ENCODE assay signal across 8 cellular contexts in the genomic region with DNA sequence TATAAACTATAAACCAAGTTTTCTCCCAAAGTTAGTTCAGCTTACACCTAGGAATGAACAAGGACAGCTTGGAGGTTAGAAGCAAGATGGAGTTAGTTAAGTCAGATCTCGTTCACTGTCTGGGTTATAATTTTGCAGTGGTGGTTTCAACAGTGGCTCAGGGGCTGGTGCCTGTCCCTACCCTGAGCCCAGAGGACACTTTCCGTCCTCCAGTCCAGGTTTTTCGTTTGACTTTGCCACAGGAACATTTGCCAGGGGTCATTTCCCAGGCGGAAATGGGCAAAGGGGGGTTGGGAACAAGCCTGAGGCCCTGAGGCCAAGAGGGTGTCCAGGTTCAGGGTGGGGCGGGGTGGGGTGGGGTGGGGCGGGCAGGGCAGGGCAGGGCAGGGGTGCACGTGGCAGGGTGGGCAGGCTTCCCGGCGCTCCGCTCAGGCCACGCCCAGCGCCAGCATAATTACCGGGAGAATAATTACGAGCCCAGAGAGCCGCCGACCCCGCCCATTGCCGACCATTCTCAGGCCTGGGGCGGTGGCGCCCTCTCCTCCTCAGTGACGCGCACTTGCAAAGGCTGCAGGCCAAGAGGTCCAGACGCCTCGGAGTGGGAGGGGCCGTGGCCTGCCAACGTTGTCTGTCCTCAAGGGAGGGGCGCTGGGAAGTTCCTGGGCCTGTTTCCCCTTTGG.
DNase-seq lines count a peak whose midpoint lies in the region; ATAC-seq and TF ChIP-seq lines count a peak whose summit lies in the region.

No MANE protein-coding gene starts in this region.

- H2AFZ ChIP-seq in hepatocyte, result no peak overlapping the region

- DNase-seq in NCI-H1417 (lab: John Stamatoyannopoulos, UW) (peak; percentile 69 to 96 (median 92)), adrenal gland (peak; percentile 67 to 96 (median 84)), hepatocyte (ENCODE audit: low spot score) (peak; percentile 91), sigmoid colon (peak; percentile 94), activated gamma-delta T cell treated with Interleukin-2 at 50 U/mL for 16 hours (no peak)

- WGBS in adrenal gland, 4 donors, result 22 to 43% (median 31%) methylated on average over 3 to 27 of the region's 27 CpGs
- 11% methylated on average over 11 of the region's 27 CpGs for WGBS in hepatocyte (ENCODE audit: low lambda C conversion rate, missing lambda C conversion rate)
- WGBS in sigmoid colon, 2 donors, result 7 to 30% methylated on average over 27 of the region's 27 CpGs

- peaks cover 4% of the 10 kb centered on the region for H3F3A ChIP-seq in DOHH2 (ENCODE audit: control insufficient read depth, insufficient read depth)

- peak overlapping the region; percentile 47 for H3K4me3 ChIP-seq in DOHH2 (ENCODE audit: low read length)
- H3K4me3 ChIP-seq in adrenal gland, result no peak overlapping the region
- no peak overlapping the region for H3K4me3 ChIP-seq in hepatocyte
- peak overlapping the region in 3 of 4 donors; percentile 13 to 33 (median 23) for H3K4me3 ChIP-seq in sigmoid colon

- H4K20me1 ChIP-seq in DOHH2 (ENCODE audit: control insufficient read depth, insufficient read depth, low read depth, low read length), result no peaks in the 10 kb centered on the region
- H4K20me1 ChIP-seq in hepatocyte (ENCODE audit: insufficient read depth, poor library complexity, severe bottlenecking), result no peaks in the 10 kb centered on the region

- H3K27ac ChIP-seq in DOHH2 (ENCODE audit: low read depth, low read length), result no peak overlapping the region
- H3K27ac ChIP-seq in adrenal gland, result peak overlapping the region in 4 of 5 donors; percentile 32 to 86 (median 70)
- H3K27ac ChIP-seq in hepatocyte, result peak overlapping the region; percentile 69
- peak overlapping the region; percentile 51 to 81 (median 64) for H3K27ac ChIP-seq in sigmoid colon

- H3K9me3 ChIP-seq in DOHH2 (ENCODE audit: control insufficient read depth, insufficient read depth, low read length), result no peaks in the 10 kb centered on the region
- no peaks in the 10 kb centered on the region for H3K9me3 ChIP-seq in adrenal gland (replicated peaks in 1 of 3)
- H3K9me3 ChIP-seq in hepatocyte (ENCODE audit: low read depth), result no peaks in the 10 kb centered on the region
- no peaks in the 10 kb centered on the region for H3K9me3 ChIP-seq in sigmoid colon

- H3K36me3 ChIP-seq in DOHH2 (ENCODE audit: control insufficient read depth, low read length), result no peaks in the 10 kb centered on the region
- H3K36me3 ChIP-seq in adrenal gland (replicated peaks in 1 of 2), result no peaks in the 10 kb centered on the region
- H3K36me3 ChIP-seq in hepatocyte (replicated peaks; ENCODE audit: insufficient read depth, low read depth), result no peaks in the 10 kb centered on the region
- no peaks in the 10 kb centered on the region for H3K36me3 ChIP-seq in sigmoid colon

- TF ChIP-seq CTCF in DOHH2 (IDR thresholded peaks at IDR 0.05; ENCODE audit: low read depth, low read length, poor library complexity, severe bottlenecking) (peak; percentile 35), adrenal gland (IDR thresholded peaks at IDR 0.05) (no peak), hepatocyte (IDR thresholded peaks at IDR 0.05; ENCODE audit: poor library complexity) (no peak), sigmoid colon (IDR thresholded peaks at IDR 0.05) (no peak)

- H3K4me1 ChIP-seq in DOHH2 (ENCODE audit: control insufficient read depth, low read length) (peaks cover 36% of the 10 kb centered on the region), adrenal gland (replicated peaks in 1 of 2) (peaks cover 0 to 21% of the 10 kb centered on the region in 2 donors), hepatocyte (ENCODE audit: insufficient read depth) (peaks cover 25% of the 10 kb centered on the region), sigmoid colon (peaks cover 0 to 29% (median 25%) of the 10 kb centered on the region in 4 donors)

- H3K9me2 ChIP-seq in DOHH2 (replicated peaks; ENCODE audit: control insufficient read depth, low read length) (no peaks in the 10 kb centered on the region), hepatocyte (replicated peaks; ENCODE audit: insufficient read depth) (no peaks in the 10 kb centered on the region)

- TF ChIP-seq POLR2A in adrenal gland (IDR thresholded peaks at IDR 0.05) (no peak), sigmoid colon (IDR thresholded peaks at IDR 0.05) (no peak)

- peaks cover 8% of the 10 kb centered on the region for H3K27me3 ChIP-seq in DOHH2 (ENCODE audit: control insufficient read depth, low read length)
- no peaks in the 10 kb centered on the region for H3K27me3 ChIP-seq in adrenal gland
- H3K27me3 ChIP-seq in hepatocyte, result peaks cover 6% of the 10 kb centered on the region
- H3K27me3 ChIP-seq in sigmoid colon, result no peaks in the 10 kb centered on the region

- H3K4me2 ChIP-seq in DOHH2 (ENCODE audit: low read length) (peak overlapping the region; percentile 52), hepatocyte (peak overlapping the region; percentile 67)

- no peaks in the 10 kb centered on the region for H3K79me2 ChIP-seq in DOHH2 (ENCODE audit: control insufficient read depth, low read length)
- H3K79me2 ChIP-seq in hepatocyte, result no peaks in the 10 kb centered on the region

- intact Hi-C loops in adrenal gland (cut with DNase I) (no loop called here), sigmoid colon (cut with DNase I) (no loop called here)

- TF ChIP-seq EP300 in sigmoid colon (IDR thresholded peaks at IDR 0.05), result no peak

- no peak for ATAC-seq in HG02763 (IDR thresholded peaks at IDR 0.05; ENCODE audit: unreplicated experiment)
- ATAC-seq in GM19351 (IDR thresholded peaks at IDR 0.05; ENCODE audit: unreplicated experiment), result no peak

Comparison
In these comparisons a context has a peak if more than half of its experiments do, and no peak if none do; other contexts are left out.
1. H3K4me3 ChIP-seq: peak in DOHH2 (single experiment) and sigmoid colon (3 of 4); none in adrenal gland (0 of 4) and hepatocyte (single experiment).